Comparison of ENCODE assay signal across 28 cellular contexts in the genomic region with DNA sequence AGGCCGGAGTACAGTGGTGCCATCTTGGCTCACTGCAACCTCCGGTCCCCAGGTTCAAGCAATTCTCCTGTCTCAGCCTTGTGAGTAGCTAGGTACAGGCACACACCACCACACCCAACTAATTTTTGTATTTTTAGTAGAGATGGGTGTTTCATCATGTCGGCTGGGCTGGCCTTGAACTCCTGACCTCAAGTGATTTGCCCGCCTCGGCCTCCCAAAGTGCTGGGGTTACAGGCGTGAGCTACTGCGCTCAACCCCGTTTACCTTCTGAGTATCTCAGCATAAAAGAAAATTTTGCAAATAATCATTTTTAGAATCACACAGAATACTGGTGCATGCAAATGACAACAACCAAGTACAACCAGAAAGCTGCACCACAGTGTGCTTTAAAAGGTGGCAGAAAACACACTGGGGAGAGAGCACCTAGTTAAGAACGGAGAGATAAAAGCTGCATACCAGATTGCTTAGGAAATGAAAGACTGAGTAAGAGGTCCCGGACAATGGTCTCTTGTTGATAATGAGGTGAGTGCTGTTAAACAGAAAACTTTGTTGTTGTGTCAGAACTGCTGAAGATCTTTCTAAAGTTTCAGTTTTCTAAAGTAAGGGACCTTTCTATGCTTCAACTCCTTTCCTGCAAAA.
A peak's percentile ranks its signal among the peaks of the same experiment; 100 is the strongest.
DNase-seq lines count a peak whose midpoint lies in the region; ATAC-seq, FAIRE-seq and TF ChIP-seq lines count a peak whose summit lies in the region.
"Had no signal": no experiment of that assay in that cellular context is flagged by ENCODE, and none has a peak within 500 bp of the region (broad histone marks: within the 10 kb centered on the region; RNA-seq: fewer than 3 reads in every experiment).

No MANE protein-coding gene starts in this region.

- no peak overlapping the region for H4K8ac ChIP-seq in H1 (ENCODE audit: extremely low read depth, insufficient read depth, low read length)

- no peak overlapping the region for H2BK5ac ChIP-seq in H1 (ENCODE audit: low read depth, low read length)

- H3K79me2 ChIP-seq in H1 (ENCODE audit: control insufficient read depth in 1 of 2, insufficient read depth in 2 of 2, low read length in 2 of 2) = no peaks in the 10 kb centered on the region

- TF ChIP-seq CTCF in WTC11 (IDR thresholded peaks at IDR 0.05) (no peak), body of pancreas (IDR thresholded peaks at IDR 0.05) (no peak), H1 (IDR thresholded peaks at IDR 0.05; ENCODE audit: control extremely low read depth in 1 of 3, insufficient read depth in 1 of 3, low read depth in 1 of 3, low read length in 3 of 3) (no peak)

- H3K9me3 ChIP-seq in body of pancreas = no peaks in the 10 kb centered on the region
- H3K9me3 ChIP-seq in H1 (ENCODE audit: insufficient read depth in 2 of 2, low read depth in 1 of 2, low read length in 1 of 2) = no peaks in the 10 kb centered on the region; a peak in 1 of 4 replicates
- H3K9me3 ChIP-seq: BE2C, BLaER1 had no signal

- H3K23me2 ChIP-seq in H1 (ENCODE audit: low read depth, low read length) = no peaks in the 10 kb centered on the region; the same call in 1 of the 2 replicates

- no peaks in the 10 kb centered on the region for H3K27me3 Mint-ChIP-seq in WTC11 (ENCODE audit: low read depth)
- H3K27me3 Mint-ChIP-seq: CD4-positive, CD25-positive, alpha-beta regulatory T cell had no signal

- H3K36me3 ChIP-seq in body of pancreas (replicated peaks in 1 of 2; ENCODE audit: insufficient read depth in 1 of 2, low read depth in 2 of 2) (no peaks in the 10 kb centered on the region), H1 (ENCODE audit: control insufficient read depth in 2 of 4, insufficient read depth in 4 of 4, low read length in 3 of 4) (no peaks in the 10 kb centered on the region)
- H3K36me3 ChIP-seq: BE2C, BLaER1 had no signal

- H3K27ac ChIP-seq in body of pancreas (no peak overlapping the region), H1 (ENCODE audit: low read depth, low read length) (no peak overlapping the region)
- H3K27ac ChIP-seq: BLaER1 had no signal

- 69 to 74% methylated on average over 10 of the region's 10 CpGs for WGBS in body of pancreas, 2 donors
- 93% methylated on average over 10 of the region's 10 CpGs; no CpG with 5 or more reads in 1 of the 2 experiments for WGBS in H1 (ENCODE audit: extremely low coverage in 1 of 2, insufficient coverage in 1 of 2, insufficient read length in 1 of 2, insufficient replicate concordance in 2 of 2, low coverage in 1 of 2, low lambda C conversion rate in 2 of 2, missing lambda C conversion rate in 1 of 2), 2 experiments

- H4K5ac ChIP-seq in H1 (ENCODE audit: insufficient read length, low read depth, low read length) = no peak overlapping the region

- H3K14ac ChIP-seq in H1 (ENCODE audit: insufficient read length) = no peak overlapping the region

- CTCF ChIA-PET in WTC11 (lab: Charles Lee) (no interaction called here), H1 (lab: Charles Lee; ENCODE audit: partially characterized antibody) (interaction anchor here (1.0 kb wide), 1 partner anchor 11 kb away, joined by 3 read pairs; no protein-coding TSS in a partner anchor)

- H3K4me1 Mint-ChIP-seq in WTC11 = no peaks in the 10 kb centered on the region
- H3K4me1 Mint-ChIP-seq: CD14-positive monocyte; CD4-positive, alpha-beta memory T cell; CD4-positive, CD25-positive, alpha-beta regulatory T cell; CD8-positive, alpha-beta memory T cell had no signal

- H3K4me3 ChIP-seq in body of pancreas (no peak overlapping the region), H1 (ENCODE audit: extremely low read depth in 1 of 4, insufficient read depth in 2 of 4, low read depth in 3 of 4, low read length in 4 of 4) (no peak overlapping the region)
- H3K4me3 ChIP-seq: BLaER1, GM12878 had no signal

- H4K20me1 ChIP-seq in H1 (replicated peaks in 1 of 2; ENCODE audit: control insufficient read depth in 1 of 2, insufficient read depth in 2 of 2, low read length in 2 of 2) = no peaks in the 10 kb centered on the region
- H4K20me1 ChIP-seq: BLaER1 had no signal

- H4K91ac ChIP-seq in H1 (replicated peaks; ENCODE audit: insufficient read length, low read length) = no peak overlapping the region

- peaks cover 66% of the 10 kb centered on the region for H3K9me3 Mint-ChIP-seq in WTC11

- H3K56ac ChIP-seq in H1 (replicated peaks; ENCODE audit: insufficient read length, low read depth, low read length) = no peak overlapping the region

- H3K4me1 ChIP-seq in body of pancreas (peaks cover 19% of the 10 kb centered on the region), H1 (replicated peaks in 1 of 4; ENCODE audit: control insufficient read depth in 3 of 4, insufficient read depth in 4 of 4, low read length in 3 of 4) (no peaks in the 10 kb centered on the region)
- H3K4me1 ChIP-seq: BE2C, BLaER1 had no signal

- intact Hi-C loops in body of pancreas (cut with DNase I) = no loop called here

- no peak overlapping the region for H2BK12ac ChIP-seq in H1 (ENCODE audit: low read depth, low read length)

- H2BK15ac ChIP-seq in H1 (ENCODE audit: low read length) = no peak overlapping the region

- peaks cover 17% of the 10 kb centered on the region for H3K36me3 Mint-ChIP-seq in WTC11
- H3K36me3 Mint-ChIP-seq: CD14-positive monocyte; CD4-positive, alpha-beta memory T cell; CD4-positive, CD25-positive, alpha-beta regulatory T cell; CD8-positive, alpha-beta memory T cell had no signal

- no peak overlapping the region for H3K4me2 ChIP-seq in H1 (ENCODE audit: insufficient read depth in 1 of 2, low read depth in 2 of 2, low read length in 2 of 2)
- H3K4me2 ChIP-seq: BLaER1 had no signal

- H3K4ac ChIP-seq in H1 (replicated peaks; ENCODE audit: insufficient read length, low read depth, low read length) = no peak overlapping the region

- H3K23ac ChIP-seq in H1 (ENCODE audit: insufficient read length) = no peak overlapping the region

- H3K4me3 Mint-ChIP-seq in WTC11 = no peak overlapping the region
- H3K4me3 Mint-ChIP-seq: CD14-positive monocyte; CD4-positive, alpha-beta memory T cell; CD8-positive, alpha-beta memory T cell had no signal

- no peaks in the 10 kb centered on the region for H3K79me1 ChIP-seq in H1 (ENCODE audit: low read depth, low read length)

- H3K27me3 ChIP-seq in body of pancreas = no peaks in the 10 kb centered on the region
- H3K27me3 ChIP-seq in H1 (replicated peaks in 1 of 4; ENCODE audit: control insufficient read depth in 3 of 4, extremely low read depth in 1 of 4, insufficient read depth in 3 of 4, low read length in 3 of 4) = no peaks in the 10 kb centered on the region
- H3K27me3 ChIP-seq: BE2C, BLaER1 had no signal

- POLR2A ChIA-PET in WTC11 (lab: Charles Lee) = no interaction called here
- POLR2A ChIA-PET in H1 (lab: Charles Lee; ENCODE audit: partially characterized antibody) = no interaction called here

- H3K9ac ChIP-seq in H1 (replicated peaks in 1 of 4; ENCODE audit: extremely low read depth in 1 of 4, low read depth in 3 of 4, low read length in 3 of 4) = no peak overlapping the region
- H3K9ac ChIP-seq: BLaER1 had no signal

- DNase-seq in WTC11 (ENCODE audit: low spot score) (no peak), body of pancreas (no peak), H1 (ENCODE audit: low read depth in 1 of 2, low spot score in 2 of 2) (no peak), SHP77 (lab: John Stamatoyannopoulos, UW) (no peak), NCI-H1930 (lab: John Stamatoyannopoulos, UW) (no peak)
- DNase-seq: 8988T; ACHN; BE2C; C1 segment of cervical spinal cord; CD4-positive, alpha-beta memory T cell; CD4-positive, CD25-positive, alpha-beta regulatory T cell; CD8-positive, alpha-beta memory T cell; COR-L47; DMS 273 treated with DMSO at 0.1 percent for 48 hours; DMS153; DMS53; DMS79; DND-41; EL; GDM1 had no signal

- 0 out of 2 replicates have a peak overlapping the region, but pooled peaks have one; percentile 26 for H2AFZ ChIP-seq in H1 (ENCODE audit: low read length)

- H3K18ac ChIP-seq in H1 (ENCODE audit: extremely low read depth, low read length) = no peak overlapping the region

- TF ChIP-seq EP300 in H1 (IDR thresholded peaks at IDR 0.05; ENCODE audit: borderline replicate concordance in 1 of 2, low read depth in 2 of 2, low read length in 2 of 2) = no peak

- H2AK5ac ChIP-seq in H1 (ENCODE audit: low read depth, low read length) = no peak overlapping the region

- no peak overlapping the region for H3K27ac Mint-ChIP-seq in WTC11
- H3K27ac Mint-ChIP-seq: CD4-positive, alpha-beta memory T cell; CD4-positive, CD25-positive, alpha-beta regulatory T cell had no signal

- no peak overlapping the region for H2BK20ac ChIP-seq in H1 (ENCODE audit: low read length)

- no peak for ATAC-seq in WTC11
- peak; percentile 27 for ATAC-seq in body of pancreas
- ATAC-seq in GM18909 (IDR thresholded peaks at IDR 0.05; ENCODE audit: poor library complexity, unreplicated experiment) = no peak
- ATAC-seq: GM12878 had no signal

- TF ChIP-seq POLR2A in body of pancreas (IDR thresholded peaks at IDR 0.05) = no peak
- no peak for TF ChIP-seq POLR2A in H1 (IDR thresholded peaks at IDR 0.05; ENCODE audit: control extremely low read depth in 1 of 2, low read depth in 2 of 2, low read length in 2 of 2)

- H2BK120ac ChIP-seq in H1 (replicated peaks; ENCODE audit: low read depth, low read length) = no peak overlapping the region

- TF ChIP-seq RAD21 in H1 (IDR thresholded peaks at IDR 0.05 in 1 of 2, conservative IDR thresholded peaks at IDR 0.05 in 1 of 2; ENCODE audit: low read depth in 2 of 2, low read length in 2 of 2) = no peak

- FAIRE-seq in H1 (lab: Jason Lieb, UNC) = no peak
- FAIRE-seq: A204.1, GM12878, GM12892, GM18507, GM19239 had no signal

TF ChIP-seq in WTC11, 78 proteins besides CTCF, POLR2A, EP300 and RAD21 (continues in another document):
- TF ChIP-seq GABPB1 (CRISPR knock-in tag; IDR thresholded peaks at IDR 0.05) = peak; percentile 68

TF ChIP-seq in H1, 55 proteins besides CTCF, POLR2A, EP300 and RAD21 (continues in another document):
- TF ChIP-seq NANOG (IDR thresholded peaks at IDR 0.05; ENCODE audit: insufficient read depth, low read depth, low read length, poor library complexity, severe bottlenecking) (no peak), CEBPB (IDR thresholded peaks at IDR 0.05; ENCODE audit: low read depth, low read length) (no peak), CTBP2 (IDR thresholded peaks at IDR 0.05; ENCODE audit: borderline replicate concordance, insufficient read depth, insufficient read length, low read length) (no peak), PHF8 (conservative IDR thresholded peaks at IDR 0.05; ENCODE audit: low read depth, low read length) (no peak), TCF12 (IDR thresholded peaks at IDR 0.05; ENCODE audit: low read depth, low read length) (no peak)
- TF ChIP-seq, protein P1, sequence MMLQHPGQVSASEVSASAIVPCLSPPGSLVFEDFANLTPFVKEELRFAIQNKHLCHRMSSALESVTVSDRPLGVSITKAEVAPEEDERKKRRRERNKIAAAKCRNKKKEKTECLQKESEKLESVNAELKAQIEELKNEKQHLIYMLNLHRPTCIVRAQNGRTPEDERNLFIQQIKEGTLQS (IDR thresholded peaks at IDR 0.05; ENCODE audit: insufficient read depth, low read depth, low read length) = no peak
- TF ChIP-seq, protein P2, sequence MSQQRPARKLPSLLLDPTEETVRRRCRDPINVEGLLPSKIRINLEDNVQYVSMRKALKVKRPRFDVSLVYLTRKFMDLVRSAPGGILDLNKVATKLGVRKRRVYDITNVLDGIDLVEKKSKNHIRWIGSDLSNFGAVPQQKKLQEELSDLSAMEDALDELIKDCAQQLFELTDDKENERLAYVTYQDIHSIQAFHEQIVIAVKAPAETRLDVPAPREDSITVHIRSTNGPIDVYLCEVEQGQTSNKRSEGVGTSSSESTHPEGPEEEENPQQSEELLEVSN (IDR thresholded peaks at IDR 0.05) = no peak
